Comparison of ENCODE assay signal across 16 cellular contexts in genomic region chr7:122847871-122848473, GRCh38. TPM values are rescaled to one million over a fixed set of nuclear protein-coding genes. Genes with fewer than 3 reads are reported as not detected.
"Had no signal": no experiment of that assay in that cellular context is flagged by ENCODE, and none has a peak within 500 bp of the region (broad histone marks: within the 10 kb centered on the region; RNA-seq: fewer than 3 reads in every experiment).

No MANE protein-coding gene starts in this region.

- H3K4me1 ChIP-seq: ascending aorta, psoas muscle, sigmoid colon, transverse colon had no signal

- H2AFZ ChIP-seq: hepatocyte had no signal

- H3K4me1 Mint-ChIP-seq: activated naive CD8-positive, alpha-beta T cell treated with anti-CD3 and anti-CD28 coated beads, Interleukin-2, amount 10 ng/mL, durations not matched to agents 7 days and 5 days; immature natural killer cell; memory B cell; natural killer cell; stimulated activated naive B cell treated with anti-CD40 and anti-IgM and Interleukin-4, amounts not matched to agents 10 μg/mL and 1 μg/mL and 100 μg/mL, for 72 hours had no signal

- H3K27ac ChIP-seq: ascending aorta, gastroesophageal sphincter, hepatocyte, psoas muscle, transverse colon had no signal

- H3K9me3 ChIP-seq: ascending aorta, gastroesophageal sphincter, psoas muscle, sigmoid colon, transverse colon had no signal

- H3K27ac Mint-ChIP-seq: activated naive CD8-positive, alpha-beta T cell treated with anti-CD3 and anti-CD28 coated beads, Interleukin-2, amount 10 ng/mL, durations not matched to agents 7 days and 5 days; activated T-cell treated with anti-CD3 and anti-CD28 coated beads, Interleukin-2, amount 50 U/mL, for 24 hours; immature natural killer cell; memory B cell; natural killer cell; stimulated activated naive B cell treated with anti-CD40 and anti-IgM and Interleukin-4, amounts not matched to agents 10 μg/mL and 1 μg/mL and 100 μg/mL, for 72 hours had no signal

- H3K36me3 Mint-ChIP-seq: activated naive CD8-positive, alpha-beta T cell treated with anti-CD3 and anti-CD28 coated beads, Interleukin-2, amount 10 ng/mL, durations not matched to agents 7 days and 5 days; memory B cell; natural killer cell; stimulated activated naive B cell treated with anti-CD40 and anti-IgM and Interleukin-4, amounts not matched to agents 10 μg/mL and 1 μg/mL and 100 μg/mL, for 72 hours had no signal

- DNase-seq: activated CD4-positive, alpha-beta T cell treated with anti-CD3 and anti-CD28 coated beads, Interleukin-2, amount 50 U/mL, for 4 hours; activated naive CD8-positive, alpha-beta T cell treated with anti-CD3 and anti-CD28 coated beads, Interleukin-2, amount 10 ng/mL, durations not matched to agents 7 days and 5 days; activated T-cell treated with anti-CD3 and anti-CD28 coated beads, Interleukin-2, amount 50 U/mL, for 24 hours; immature natural killer cell; natural killer cell; occipital lobe; psoas muscle; sigmoid colon; stimulated activated CD4-positive, alpha-beta T cell treated with anti-CD3 and anti-CD28 coated beads, Interleukin-2, amount 100 ng/mL, for 24 hours; stimulated activated naive B cell treated with anti-CD40 and anti-IgM and Interleukin-4, amounts not matched to agents 10 μg/mL and 1 μg/mL and 100 μg/mL, for 72 hours; T-helper 2 cell; transverse colon had no signal

- ATAC-seq: gastroesophageal sphincter; natural killer cell; psoas muscle; stimulated activated naive B cell treated with anti-CD40 and anti-IgM and Interleukin-4, amounts not matched to agents 10 μg/mL and 1 μg/mL and 100 μg/mL, for 72 hours had no signal

- H3K4me3 ChIP-seq: ascending aorta, gastroesophageal sphincter, hepatocyte, psoas muscle, sigmoid colon, transverse colon had no signal

- H3K4me3 Mint-ChIP-seq: activated naive CD8-positive, alpha-beta T cell treated with anti-CD3 and anti-CD28 coated beads, Interleukin-2, amount 10 ng/mL, durations not matched to agents 7 days and 5 days; activated T-cell treated with anti-CD3 and anti-CD28 coated beads, Interleukin-2, amount 50 U/mL, for 24 hours; immature natural killer cell; memory B cell; natural killer cell; stimulated activated naive B cell treated with anti-CD40 and anti-IgM and Interleukin-4, amounts not matched to agents 10 μg/mL and 1 μg/mL and 100 μg/mL, for 72 hours had no signal

- H3K79me2 ChIP-seq: hepatocyte had no signal

- H3K36me3 ChIP-seq: ascending aorta, gastroesophageal sphincter, sigmoid colon, transverse colon had no signal

- H3K27me3 Mint-ChIP-seq: activated naive CD8-positive, alpha-beta T cell treated with anti-CD3 and anti-CD28 coated beads, Interleukin-2, amount 10 ng/mL, durations not matched to agents 7 days and 5 days; activated T-cell treated with anti-CD3 and anti-CD28 coated beads, Interleukin-2, amount 50 U/mL, for 24 hours; memory B cell; stimulated activated naive B cell treated with anti-CD40 and anti-IgM and Interleukin-4, amounts not matched to agents 10 μg/mL and 1 μg/mL and 100 μg/mL, for 72 hours had no signal

- H3K27me3 ChIP-seq: ascending aorta, gastroesophageal sphincter, hepatocyte, sigmoid colon, transverse colon had no signal

- H3K4me2 ChIP-seq: hepatocyte had no signal

RNA-seq across cellular contexts. Expression of gene CADPS2, which starts 38.3 kb away (rescaled TPM):
- total RNA-seq: activated naive CD8-positive, alpha-beta T cell treated with anti-CD3 and anti-CD28 coated beads, Interleukin-2, amount 10 ng/mL, durations not matched to agents 7 days and 5 days; natural killer cell had no signal
- polyA plus RNA-seq: immature natural killer cell had no signal
